In genomic region chr1:229105822-229106525, GRCh38 we compare ENCODE assay signal across 21 cellular contexts.
DNase-seq lines count a peak whose midpoint lies in the region; ATAC-seq and TF ChIP-seq lines count a peak whose summit lies in the region.
"Had no signal": no experiment of that assay in that cellular context is flagged by ENCODE, and none has a peak within 500 bp of the region (broad histone marks: within the 10 kb centered on the region; RNA-seq: fewer than 3 reads in every experiment).

No MANE protein-coding gene starts in this region.

- no peak for ATAC-seq in T-helper 17 cell
- no peak for ATAC-seq in left lobe of liver
- ATAC-seq in HG03457 (IDR thresholded peaks at IDR 0.05; ENCODE audit: unreplicated experiment), result no peak

- intact Hi-C loops in tibial artery (cut with DNase I; ENCODE audit: low total_unique reads), result no loop called here

- H3K9me3 ChIP-seq in T-helper 17 cell (ENCODE audit: control insufficient read depth, low read length, poor library complexity, severe bottlenecking) (no peaks in the 10 kb centered on the region), neural progenitor cell (ENCODE audit: low read depth) (no peaks in the 10 kb centered on the region), tibial artery (no peaks in the 10 kb centered on the region), HAP-1 (no peaks in the 10 kb centered on the region)
- H3K9me3 ChIP-seq: BLaER1 had no signal

- no peaks in the 10 kb centered on the region for H3K27me3 ChIP-seq in neural progenitor cell
- H3K27me3 ChIP-seq in tibial artery, result no peaks in the 10 kb centered on the region
- no peaks in the 10 kb centered on the region for H3K27me3 ChIP-seq in HAP-1 (ENCODE audit: low read depth)
- H3K27me3 ChIP-seq: BLaER1 had no signal

- H3K36me3 Mint-ChIP-seq in T-helper 17 cell (ENCODE audit: low read depth) (no peaks in the 10 kb centered on the region), neural progenitor cell (no peaks in the 10 kb centered on the region)

- no peak overlapping the region for H3K27ac ChIP-seq in neural progenitor cell
- H3K27ac ChIP-seq in tibial artery, result peak overlapping the region; percentile 89 to 90
- H3K27ac ChIP-seq: BLaER1 had no signal

- H3K36me3 ChIP-seq in neural progenitor cell, result no peaks in the 10 kb centered on the region
- H3K36me3 ChIP-seq in tibial artery, result no peaks in the 10 kb centered on the region
- H3K36me3 ChIP-seq in HAP-1 (replicated peaks), result no peaks in the 10 kb centered on the region
- H3K36me3 ChIP-seq: BLaER1 had no signal

- H2AFZ ChIP-seq in neural progenitor cell (replicated peaks), result no peak overlapping the region

- in situ Hi-C loops in HAP-1 (cut with MboI; ENCODE audit: low sequenced_read_pairs), result no loop called here

- H3K4me2 ChIP-seq in neural progenitor cell, result no peak overlapping the region

- no peak overlapping the region for H3K4me3 Mint-ChIP-seq in T-helper 17 cell
- no peak overlapping the region for H3K4me3 Mint-ChIP-seq in neural progenitor cell
- H3K4me3 Mint-ChIP-seq: CD4-positive, alpha-beta T cell had no signal

- H4K20me1 ChIP-seq in neural progenitor cell (ENCODE audit: low read depth), result no peaks in the 10 kb centered on the region
- H4K20me1 ChIP-seq: BLaER1 had no signal

- peaks cover 14% of the 10 kb centered on the region for H3K4me1 Mint-ChIP-seq in T-helper 17 cell
- peaks cover 47% of the 10 kb centered on the region for H3K4me1 Mint-ChIP-seq in neural progenitor cell

- TF ChIP-seq CTCF in neural progenitor cell (IDR thresholded peaks at IDR 0.05), result no peak
- TF ChIP-seq CTCF in tibial artery (IDR thresholded peaks at IDR 0.05), result no peak

- H3K9me3 Mint-ChIP-seq in neural progenitor cell, result peaks cover 2% of the 10 kb centered on the region
- H3K9me3 Mint-ChIP-seq: CD4-positive, alpha-beta T cell had no signal

- H3K79me2 ChIP-seq in neural progenitor cell (ENCODE audit: low read depth), result no peaks in the 10 kb centered on the region

- peaks cover 6% of the 10 kb centered on the region for H3F3A ChIP-seq in neural progenitor cell (ENCODE audit: low read depth)

- H3K4me3 ChIP-seq in neural progenitor cell, result no peak overlapping the region
- no peak overlapping the region for H3K4me3 ChIP-seq in tibial artery
- H3K4me3 ChIP-seq in HAP-1, result no peak overlapping the region
- H3K4me3 ChIP-seq: BLaER1 had no signal

- H3K4me1 ChIP-seq in neural progenitor cell (peaks cover 25% of the 10 kb centered on the region), tibial artery (peaks cover 0 to 87% (median 68%) of the 10 kb centered on the region in 4 donors), HAP-1 (no peaks in the 10 kb centered on the region)

- H3K27ac Mint-ChIP-seq in T-helper 17 cell, result peak overlapping the region; percentile 41
- peak overlapping the region; percentile 6 for H3K27ac Mint-ChIP-seq in neural progenitor cell
- H3K27ac Mint-ChIP-seq: CD4-positive, alpha-beta T cell had no signal

- H3K9ac ChIP-seq in neural progenitor cell, result no peak overlapping the region
- H3K9ac ChIP-seq: BLaER1 had no signal

- DNase-seq in T-helper 17 cell, result no peak
- DNase-seq in left lobe of liver (ENCODE audit: low spot score), result peak; percentile 40
- no peak for DNase-seq in neural progenitor cell (ENCODE audit: low spot score)
- DNase-seq in tibial artery, result no peak
- DNase-seq in CD1c-positive myeloid dendritic cell (ENCODE audit: extremely low spot score), result no peak
- DNase-seq in stimulated activated CD8-positive, alpha-beta memory T cell treated with anti-CD3 and anti-CD28 coated beads, Interleukin-4, amount 100 ng/mL, for 48 hours, result no peak
- DNase-seq in HAP-1 (ENCODE audit: low spot score in 2 of 2), result no peak
- DNase-seq: CD4-positive, alpha-beta T cell; COR-L47; DMS53; HCEC 1CT; Kasumi-1; MV-4-11; NCI-H1105 treated with DMSO at 0.1 percent for 48 hours; NCI-H1694; NCI-H2029 treated with DMSO at 0.1 percent for 48 hours; NCI-H446 treated with DMSO at 0.1 percent for 48 hours; NCI-H526; Right ventricle myocardium superior had no signal

- H3K27me3 Mint-ChIP-seq in T-helper 17 cell (peaks cover 22% of the 10 kb centered on the region), neural progenitor cell (ENCODE audit: insufficient read depth, low read depth) (peaks cover 17% of the 10 kb centered on the region)
- H3K27me3 Mint-ChIP-seq: CD4-positive, alpha-beta T cell had no signal
